9 cellular contexts compared by ENCODE assay signal in genomic region chr5:956941-957729, GRCh38. TPM values are rescaled to one million over a fixed set of nuclear protein-coding genes. Genes with fewer than 3 reads are reported as not detected.
DNase-seq lines count a peak whose midpoint lies in the region; ATAC-seq, FAIRE-seq and TF ChIP-seq lines count a peak whose summit lies in the region.
"Had no signal": no experiment of that assay in that cellular context is flagged by ENCODE, and none has a peak within 500 bp of the region (broad histone marks: within the 10 kb centered on the region; RNA-seq: fewer than 3 reads in every experiment).

No MANE protein-coding gene starts in this region.

- H3K9me3 Mint-ChIP-seq in central memory CD8-positive, alpha-beta T cell, result no peaks in the 10 kb centered on the region
- H3K9me3 Mint-ChIP-seq in mesothelial cell of epicardium, result no peaks in the 10 kb centered on the region

- H3K27me3 Mint-ChIP-seq in central memory CD8-positive, alpha-beta T cell, result peaks cover 60% of the 10 kb centered on the region
- no peaks in the 10 kb centered on the region for H3K27me3 Mint-ChIP-seq in mesothelial cell of epicardium (ENCODE audit: low read depth)

- FAIRE-seq in RCC 7860 (lab: Jason Lieb, UNC), result peak; percentile 97

- no peak for DNase-seq in activated CD4-positive, CD25-positive, alpha-beta regulatory T cell (lab: John Stamatoyannopoulos, UW)
- DNase-seq in RCC 7860 (ENCODE audit: low spot score) (peak; percentile 97), mesothelial cell of epicardium (ENCODE audit: low spot score in 2 of 2, unreplicated experiment in 2 of 2) (peak in 1 of 2 experiments; percentile 63), Ammon's horn (ENCODE audit: low spot score) (no peak), hippocampal formation (lab: John Stamatoyannopoulos, UW) (no peak)
- DNase-seq in central memory CD8-positive, alpha-beta T cell (ENCODE audit: low spot score in 2 of 2), result no peak

- no peak overlapping the region for H3K4me3 Mint-ChIP-seq in central memory CD8-positive, alpha-beta T cell
- H3K4me3 Mint-ChIP-seq in mesothelial cell of epicardium, result peak overlapping the region; percentile 50

- peaks cover 14% of the 10 kb centered on the region for H3K4me1 Mint-ChIP-seq in central memory CD8-positive, alpha-beta T cell
- peaks cover 56% of the 10 kb centered on the region for H3K4me1 Mint-ChIP-seq in mesothelial cell of epicardium

- TF ChIP-seq CTCF in mesothelial cell of epicardium (IDR thresholded peaks at IDR 0.05; ENCODE audit: unreplicated experiment), result no peak

- peak; percentile 71 for ATAC-seq in activated CD4-positive, CD25-positive, alpha-beta regulatory T cell treated with anti-CD3 and anti-CD28 coated beads, Interleukin-2, amount 50 U/mL, for 24 hours
- peak; percentile 83 for ATAC-seq in HG02610 (IDR thresholded peaks at IDR 0.05; ENCODE audit: unreplicated experiment)
- peak; percentile 58 for ATAC-seq in central memory CD8-positive, alpha-beta T cell (replicated peaks; ENCODE audit: extremely low read depth, poor library complexity, severe bottlenecking)

- H3K36me3 Mint-ChIP-seq in central memory CD8-positive, alpha-beta T cell (ENCODE audit: insufficient read depth), result no peaks in the 10 kb centered on the region
- no peaks in the 10 kb centered on the region for H3K36me3 Mint-ChIP-seq in mesothelial cell of epicardium
- H3K36me3 Mint-ChIP-seq: CD8-positive, alpha-beta memory T cell had no signal

- no peak overlapping the region for H3K27ac Mint-ChIP-seq in central memory CD8-positive, alpha-beta T cell (ENCODE audit: low read depth)
- peak overlapping the region; percentile 99 for H3K27ac Mint-ChIP-seq in mesothelial cell of epicardium

RNA-seq across cellular contexts. Expression of gene NKD2, which starts 51.5 kb away (rescaled TPM):
- total RNA-seq in mesothelial cell of epicardium, result 52.8 to 65.1 TPM (median 63.4 TPM) in 3 replicates
